19 cellular contexts compared by ENCODE assay signal in genomic region chr11:122116591-122116990, GRCh38. TPM values are rescaled to one million over a fixed set of nuclear protein-coding genes. Genes with fewer than 3 reads are reported as not detected.
"Had no signal": no experiment of that assay in that cellular context is flagged by ENCODE, and none has a peak within 500 bp of the region (broad histone marks: within the 10 kb centered on the region; RNA-seq: fewer than 3 reads in every experiment).

No MANE protein-coding gene starts in this region.

- DNase-seq: activated CD4-positive, alpha-beta T cell treated with anti-CD3 and anti-CD28 coated beads, Interleukin-2, amount 50 U/mL, for 4 hours; activated gamma-delta T cell; adrenal gland; caudate nucleus; gastrocnemius medialis; head of caudate nucleus; left ventricle myocardium inferior; occipital lobe; stimulated activated CD4-positive, alpha-beta T cell treated with anti-CD3 and anti-CD28 coated beads, Interleukin-12 subunit alpha, Interleukin-12 subunit beta, amount 100 ng/mL, for 4 hours; stimulated activated CD4-positive, alpha-beta T cell treated with anti-CD3 and anti-CD28 coated beads, Interleukin-1b, Interleukin-23, amount 100 ng/mL, for 48 hours; stimulated activated naive CD8-positive, alpha-beta T cell treated with anti-CD3 and anti-CD28 coated beads, Interleukin-15, Interleukin-2, amounts not matched to agents 100 U/mL and 50 U/mL, for 24 hours; substantia nigra; T-helper 2 cell; trophoblast cell had no signal

- H3K4me1 ChIP-seq: adrenal gland had no signal

- H3K9me3 ChIP-seq: adrenal gland, gastrocnemius medialis, left ventricle myocardium inferior had no signal

- ATAC-seq: gastrocnemius medialis; stimulated activated naive CD8-positive, alpha-beta T cell treated with anti-CD3 and anti-CD28 coated beads, Interleukin-15, Interleukin-2, amounts not matched to agents 100 U/mL and 50 U/mL, for 24 hours had no signal

- H3K27ac ChIP-seq: adrenal gland, gastrocnemius medialis, left ventricle myocardium inferior had no signal

- H3K36me3 ChIP-seq: adrenal gland, gastrocnemius medialis, left ventricle myocardium inferior had no signal

- H3K4me3 ChIP-seq: adrenal gland, gastrocnemius medialis, left ventricle myocardium inferior had no signal

- H3K27me3 ChIP-seq: adrenal gland, gastrocnemius medialis had no signal

RNA-seq across cellular contexts. Expression of gene BLID, which starts 0.6 kb away (rescaled TPM):
- total RNA-seq: activated CD8-positive, alpha-beta memory T cell treated with anti-CD3 and anti-CD28 coated beads for 36 hours; kidney epithelial cell; mononuclear cell; progenitor cell of endocrine pancreas had no signal
- polyA plus RNA-seq: adrenal gland, neural cell had no signal
